In the genomic region with DNA sequence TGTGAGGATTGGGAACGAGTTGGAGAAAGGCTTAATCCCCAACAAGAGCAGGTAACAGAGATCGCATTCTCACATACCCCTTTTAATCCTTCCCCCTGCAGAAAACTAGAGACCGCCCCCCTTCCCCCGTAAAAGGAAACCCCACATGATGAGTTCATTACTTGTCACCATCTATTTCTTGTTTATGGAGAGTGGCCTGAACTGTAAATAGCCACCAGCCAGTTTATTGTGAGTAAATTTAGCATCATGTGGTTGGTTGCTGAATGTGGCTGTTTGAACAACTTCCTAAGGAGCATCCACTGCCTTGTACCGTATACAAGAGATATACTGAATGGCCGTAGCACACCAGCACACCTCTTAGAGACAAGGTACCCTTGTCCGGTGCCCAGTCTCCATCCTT, we compare ENCODE assay signal across 26 cellular contexts.
"Had no signal": no experiment of that assay in that cellular context is flagged by ENCODE, and none has a peak within 500 bp of the region (broad histone marks: within the 10 kb centered on the region; RNA-seq: fewer than 3 reads in every experiment).

No MANE protein-coding gene starts in this region.

- H3K4me1 Mint-ChIP-seq: activated B cell treated with CpG ODN at 0.5 μM for 24 hours, T-helper 17 cell had no signal

- H3K27me3 ChIP-seq: brain microvascular endothelial cell had no signal

- ATAC-seq: activated CD8-positive, alpha-beta memory T cell treated with anti-CD3 and anti-CD28 coated beads, Interleukin-2, amount 10 ng/mL, durations not matched to agents 7 days and 5 days; activated T-cell treated with anti-CD3 and anti-CD28 coated beads, Interleukin-2, amount 50 U/mL, for 4 hours; K562; Panc1; T-helper 17 cell had no signal

- DNase-seq: activated B cell treated with CpG ODN at 0.5 μM for 24 hours; activated CD4-positive, alpha-beta T cell treated with anti-CD3 and anti-CD28 coated beads for 1 hour; activated CD4-positive, alpha-beta T cell treated with anti-CD3 and anti-CD28 coated beads, Interleukin-2, amount 10 ng/mL, durations not matched to agents 24 days and 14 days; activated CD4-positive, alpha-beta T cell treated with anti-CD3 and anti-CD28 coated beads, Interleukin-2, amount 50 U/mL, for 48 hours; activated CD8-positive, alpha-beta memory T cell treated with anti-CD3 and anti-CD28 coated beads, Interleukin-2, amount 10 ng/mL, durations not matched to agents 7 days and 5 days; activated effector memory CD4-positive, alpha-beta T cell treated with anti-CD3 and anti-CD28 coated beads, Interleukin-2, amount 50 U/mL, for 16 hours; activated naive CD4-positive, alpha-beta T cell treated with Interleukin-2 at 50 U/mL for 16 hours; activated naive CD8-positive, alpha-beta T cell treated with anti-CD3 and anti-CD28 coated beads for 36 hours; activated T-cell treated with anti-CD3 and anti-CD28 coated beads, Interleukin-2, amount 50 U/mL, for 4 hours; brain microvascular endothelial cell; Karpas-422; MM.1S; NCI-H1105 treated with DMSO at 0.1 percent for 48 hours; NCI-H1436 treated with DMSO at 0.1 percent for 48 hours; NCI-H187; NCI-H2081; NCI-H510A treated with DMSO at 0.1 percent for 48 hours; NCI-H69; NK-92 treated with Interleukin-12 subunit alpha and Interleukin-12 subunit beta, amount 100 ng/mL, for 24 hours; OCI-M1; RPMI8226; SHP77 treated with DMSO at 0.1 percent for 48 hours; T-helper 17 cell; T-helper 9 cell had no signal

- H3K4me3 ChIP-seq: K562 had no signal

- H3K36me3 Mint-ChIP-seq: activated naive CD8-positive, alpha-beta T cell treated with anti-CD3 and anti-CD28 coated beads for 36 hours had no signal

- H3K27ac Mint-ChIP-seq: activated B cell treated with CpG ODN at 0.5 μM for 24 hours; activated CD4-positive, alpha-beta T cell treated with anti-CD3 and anti-CD28 coated beads, Interleukin-2, amount 10 ng/mL, durations not matched to agents 24 days and 14 days; activated CD8-positive, alpha-beta memory T cell treated with anti-CD3 and anti-CD28 coated beads, Interleukin-2, amount 10 ng/mL, durations not matched to agents 7 days and 5 days; activated naive CD8-positive, alpha-beta T cell treated with anti-CD3 and anti-CD28 coated beads for 36 hours; T-helper 17 cell had no signal

- H3K27ac ChIP-seq: brain microvascular endothelial cell had no signal

- H3K27me3 Mint-ChIP-seq: activated B cell treated with CpG ODN at 0.5 μM for 24 hours; activated CD4-positive, alpha-beta T cell treated with anti-CD3 and anti-CD28 coated beads, Interleukin-2, amount 10 ng/mL, durations not matched to agents 24 days and 14 days; activated CD8-positive, alpha-beta memory T cell treated with anti-CD3 and anti-CD28 coated beads, Interleukin-2, amount 10 ng/mL, durations not matched to agents 7 days and 5 days; activated naive CD8-positive, alpha-beta T cell treated with anti-CD3 and anti-CD28 coated beads for 36 hours; T-helper 17 cell had no signal

- H3K4me3 Mint-ChIP-seq: activated B cell treated with CpG ODN at 0.5 μM for 24 hours; activated CD4-positive, alpha-beta T cell treated with anti-CD3 and anti-CD28 coated beads, Interleukin-2, amount 10 ng/mL, durations not matched to agents 24 days and 14 days; activated CD8-positive, alpha-beta memory T cell treated with anti-CD3 and anti-CD28 coated beads, Interleukin-2, amount 10 ng/mL, durations not matched to agents 7 days and 5 days; activated naive CD8-positive, alpha-beta T cell treated with anti-CD3 and anti-CD28 coated beads for 36 hours; activated T-cell treated with anti-CD3 and anti-CD28 coated beads, Interleukin-2, amount 50 U/mL, for 4 hours; T-helper 17 cell had no signal

- H3K9me3 Mint-ChIP-seq: activated B cell treated with CpG ODN at 0.5 μM for 24 hours; activated CD4-positive, alpha-beta T cell treated with anti-CD3 and anti-CD28 coated beads, Interleukin-2, amount 10 ng/mL, durations not matched to agents 24 days and 14 days; activated naive CD8-positive, alpha-beta T cell treated with anti-CD3 and anti-CD28 coated beads for 36 hours; activated T-cell treated with anti-CD3 and anti-CD28 coated beads, Interleukin-2, amount 50 U/mL, for 4 hours had no signal
